ENCODE assay signal across 14 cellular contexts in the genomic region with DNA sequence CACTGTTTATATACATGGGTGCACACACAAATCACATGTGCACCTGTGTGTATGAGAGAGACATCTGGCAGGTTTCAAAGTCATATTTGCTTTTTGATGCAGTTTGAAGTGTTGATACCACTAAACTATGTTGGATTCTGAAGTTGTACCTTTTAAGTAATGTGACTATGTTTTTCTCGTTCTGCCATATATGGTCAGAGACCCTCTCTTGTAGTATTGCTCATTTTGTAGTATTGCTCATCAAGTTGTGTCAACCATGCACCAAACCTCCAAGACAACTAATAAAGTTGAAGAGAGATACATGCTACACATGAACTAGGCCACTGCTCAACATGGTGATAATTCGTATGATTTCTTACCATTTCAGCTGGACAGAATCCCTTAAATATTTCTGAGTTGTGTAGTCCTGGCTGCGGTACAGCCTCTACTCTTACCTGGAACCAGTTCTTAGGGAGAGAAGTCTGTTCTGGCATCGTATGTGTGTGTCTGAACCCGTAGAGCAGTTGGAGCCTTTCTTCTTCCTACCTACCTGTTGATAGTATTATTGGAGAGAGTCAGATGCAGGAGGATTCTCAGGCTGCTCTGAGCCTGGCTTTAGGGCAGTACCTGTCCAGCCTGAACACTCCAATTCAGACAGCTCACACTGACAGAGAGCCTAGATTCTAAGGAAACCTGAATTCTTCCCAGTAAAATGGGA.
DNase-seq lines count a peak whose midpoint lies in the region; ATAC-seq and TF ChIP-seq lines count a peak whose summit lies in the region.
"Had no signal": no experiment of that assay in that cellular context is flagged by ENCODE, and none has a peak within 500 bp of the region (broad histone marks: within the 10 kb centered on the region; RNA-seq: fewer than 3 reads in every experiment).

No MANE protein-coding gene starts in this region.

- H3K9ac ChIP-seq in IMR-90 (ENCODE audit: low read depth, low read length) (no peak overlapping the region), neural progenitor cell (no peak overlapping the region)

- WGBS in IMR-90 (ENCODE audit: extremely low coverage in 2 of 2, insufficient read length in 1 of 2), 2 experiments: no CpG with 5 or more reads among the region's 5 CpGs

- no peak overlapping the region for H2AFZ ChIP-seq in IMR-90 (replicated peaks; ENCODE audit: low read length, poor library complexity)
- H2AFZ ChIP-seq in neural progenitor cell (replicated peaks): no peak overlapping the region

- POLR2A ChIA-PET in IMR-90 (lab: Charles Lee; ENCODE audit: unreplicated experiment): no interaction called here

- peak overlapping the region; percentile 54; the same call in 1 of the 2 replicates for H3K4ac ChIP-seq in IMR-90 (ENCODE audit: low read depth, low read length)

- H3K36me3 Mint-ChIP-seq in CD4-positive, CD25-positive, alpha-beta regulatory T cell: no peaks in the 10 kb centered on the region
- H3K36me3 Mint-ChIP-seq in neural progenitor cell: no peaks in the 10 kb centered on the region

- CTCF ChIA-PET in IMR-90 (lab: Yijun Ruan, JAX): no interaction called here

- no peak overlapping the region for H2BK5ac ChIP-seq in IMR-90 (ENCODE audit: low read depth, low read length, poor library complexity, severe bottlenecking)

- TF ChIP-seq RAD21 in IMR-90 (IDR thresholded peaks at IDR 0.05; ENCODE audit: low read length): no peak

- H3K27ac ChIP-seq in CD4-positive, CD25-positive, alpha-beta regulatory T cell (ENCODE audit: insufficient read depth, low read length, poor library complexity, severe bottlenecking): peak overlapping the region; percentile 83
- H3K27ac ChIP-seq in IMR-90 (ENCODE audit: insufficient read depth, low read length) (no peak overlapping the region), coronary artery (peak overlapping the region; percentile 2 to 76), neural progenitor cell (no peak overlapping the region)

- peak overlapping the region; percentile 98 for H3K4me3 ChIP-seq in CD4-positive, CD25-positive, alpha-beta regulatory T cell (ENCODE audit: low read depth, low read length)
- H3K4me3 ChIP-seq in IMR-90 (ENCODE audit: insufficient read depth, low read depth, low read length) (no peak overlapping the region), coronary artery (peak overlapping the region; percentile 79), neural progenitor cell (no peak overlapping the region)

- H3K4me2 ChIP-seq in IMR-90 (ENCODE audit: low read depth, low read length) (peak overlapping the region; percentile 41), neural progenitor cell (no peak overlapping the region)

- peak overlapping the region; percentile 94 to 98 (median 97) for H3K4me3 Mint-ChIP-seq in CD4-positive, CD25-positive, alpha-beta regulatory T cell
- peak overlapping the region; percentile 45 for H3K4me3 Mint-ChIP-seq in neural progenitor cell

- H2BK120ac ChIP-seq in IMR-90 (ENCODE audit: low read depth, low read length): peak overlapping the region; percentile 64

- H3K56ac ChIP-seq in IMR-90 (ENCODE audit: extremely low read depth, insufficient read depth, low read length): no peak overlapping the region; the same call in 1 of the 2 replicates

- peak overlapping the region; percentile 23; the same call in 1 of the 2 replicates for H2AK5ac ChIP-seq in IMR-90 (ENCODE audit: low read depth, low read length)

- TF ChIP-seq CTCF in IMR-90 (conservative IDR thresholded peaks at IDR 0.05; ENCODE audit: low read depth, low read length) (no peak), coronary artery (IDR thresholded peaks at IDR 0.05) (no peak), neural progenitor cell (IDR thresholded peaks at IDR 0.05) (no peak), GM20000 (IDR thresholded peaks at IDR 0.05; ENCODE audit: extremely low read depth, missing control alignments) (no peak)

- H2BK15ac ChIP-seq in IMR-90 (ENCODE audit: low read depth, low read length): peak overlapping the region; percentile 32; the same call in 1 of the 3 replicates

- no peaks in the 10 kb centered on the region for H3K27me3 Mint-ChIP-seq in CD4-positive, CD25-positive, alpha-beta regulatory T cell
- no peaks in the 10 kb centered on the region for H3K27me3 Mint-ChIP-seq in neural progenitor cell (ENCODE audit: insufficient read depth, low read depth)

- no peaks in the 10 kb centered on the region for H3K9me3 Mint-ChIP-seq in CD4-positive, CD25-positive, alpha-beta regulatory T cell
- no peaks in the 10 kb centered on the region for H3K9me3 Mint-ChIP-seq in neural progenitor cell

- peaks cover 23 to 56% of the 10 kb centered on the region in 2 experiments for H3K79me1 ChIP-seq in IMR-90 (ENCODE audit: low read depth in 1 of 2, low read length in 2 of 2)

- H3K36me3 ChIP-seq in CD4-positive, CD25-positive, alpha-beta regulatory T cell (ENCODE audit: control insufficient read depth, insufficient read depth, low read length): no peaks in the 10 kb centered on the region
- H3K36me3 ChIP-seq in IMR-90 (ENCODE audit: control insufficient read depth, insufficient read depth, low read length): no peaks in the 10 kb centered on the region
- no peaks in the 10 kb centered on the region for H3K36me3 ChIP-seq in neural progenitor cell

- in situ Hi-C loops in IMR-90 (cut with MboI; ENCODE audit: low sequenced_read_pairs): no loop called here

- peak overlapping the region; percentile 6; the same call in 1 of the 2 replicates for H2BK20ac ChIP-seq in IMR-90 (ENCODE audit: low read depth, low read length)

- H4K20me1 ChIP-seq in IMR-90 (ENCODE audit: insufficient read depth, low read length) (no peaks in the 10 kb centered on the region), neural progenitor cell (ENCODE audit: low read depth) (no peaks in the 10 kb centered on the region)

- dilution Hi-C loops in IMR-90 (cut with HindIII; ENCODE audit: low sequenced_read_pairs, unreplicated experiment): no loop called here

- intact Hi-C loops in IMR-90 (cut with micrococcal nuclease): no loop called here

- no peak overlapping the region for H4K5ac ChIP-seq in IMR-90 (ENCODE audit: low read depth, low read length)

- no peak for DNase-seq in CD4-positive, CD25-positive, alpha-beta regulatory T cell
- DNase-seq in IMR-90 (no peak), coronary artery (ENCODE audit: low spot score) (no peak), neural progenitor cell (ENCODE audit: low spot score) (no peak), GM20000 (ENCODE audit: low spot score) (no peak), NCI-H2196 (lab: John Stamatoyannopoulos, UW; ENCODE audit: unreplicated experiment) (no peak), iPS-NIHi7 (ENCODE audit: extremely low spot score) (no peak), GM19238 (ENCODE audit: insufficient read length, low spot score) (no peak)
- DNase-seq: activated CD4-positive, alpha-beta T cell treated with anti-CD3 and anti-CD28 coated beads, Interleukin-2, amount 50 U/mL, for 1 hour; cerebellar nuclear complex; DMS 273 treated with DMSO at 0.1 percent for 48 hours; HCEC 1CT; NCI-H1417 treated with DMSO at 0.1 percent for 48 hours; posterior cingulate gyrus had no signal

- no peak overlapping the region for H3K18ac ChIP-seq in IMR-90 (ENCODE audit: low read depth, low read length)

- peak overlapping the region; percentile 23 for H3K23ac ChIP-seq in IMR-90 (ENCODE audit: low read depth, low read length)

- H3K27ac Mint-ChIP-seq in CD4-positive, CD25-positive, alpha-beta regulatory T cell: peak overlapping the region; percentile 58 to 96 (median 96)
- H3K27ac Mint-ChIP-seq in neural progenitor cell: no peak overlapping the region

- no peaks in the 10 kb centered on the region for H3K79me2 ChIP-seq in neural progenitor cell (ENCODE audit: low read depth)

- H3K9me1 ChIP-seq in IMR-90 (ENCODE audit: insufficient read depth, low read length): peaks cover 14% of the 10 kb centered on the region

- H3K4me1 Mint-ChIP-seq in CD4-positive, CD25-positive, alpha-beta regulatory T cell: peaks cover 51 to 78% (median 65%) of the 10 kb centered on the region in 4 donors
- peaks cover 45% of the 10 kb centered on the region for H3K4me1 Mint-ChIP-seq in neural progenitor cell

- H2AK9ac ChIP-seq in IMR-90 (replicated peaks; ENCODE audit: low read depth, low read length, poor library complexity): no peak overlapping the region

- peaks cover 56% of the 10 kb centered on the region for H3K4me1 ChIP-seq in CD4-positive, CD25-positive, alpha-beta regulatory T cell (ENCODE audit: control insufficient read depth, insufficient read depth, low read length, poor library complexity, severe bottlenecking)
- peaks cover 16% of the 10 kb centered on the region for H3K4me1 ChIP-seq in IMR-90 (ENCODE audit: control insufficient read depth, insufficient read depth, low read length)
- peaks cover 18% of the 10 kb centered on the region for H3K4me1 ChIP-seq in neural progenitor cell

- TF ChIP-seq POLR2A in IMR-90 (IDR thresholded peaks at IDR 0.05; ENCODE audit: low read depth, low read length): no peak

- no peaks in the 10 kb centered on the region for H3K9me3 ChIP-seq in CD4-positive, CD25-positive, alpha-beta regulatory T cell (ENCODE audit: control insufficient read depth in 2 of 2, low read length in 2 of 2)
- no peaks in the 10 kb centered on the region for H3K9me3 ChIP-seq in IMR-90 (ENCODE audit: control insufficient read depth, insufficient read depth, low read length)
- H3K9me3 ChIP-seq in neural progenitor cell (ENCODE audit: low read depth): no peaks in the 10 kb centered on the region

- no TSS peak for BruUV-seq in IMR-90 (replicated peaks; lab: Mats Ljungman, UMichigan)

- no peak for ATAC-seq in CD4-positive, CD25-positive, alpha-beta regulatory T cell (ENCODE audit: low read depth in 2 of 2)
- ATAC-seq in IMR-90 (ENCODE audit: low read depth): no peak

- H4K91ac ChIP-seq in IMR-90 (ENCODE audit: insufficient read depth, low read depth, low read length): peak overlapping the region; percentile 25; the same call in 1 of the 2 replicates

- H3F3A ChIP-seq in neural progenitor cell (ENCODE audit: low read depth): peaks cover 26% of the 10 kb centered on the region

- peak overlapping the region; percentile 20 for H3K14ac ChIP-seq in IMR-90 (replicated peaks; ENCODE audit: low read depth, low read length)

- H3K27me3 ChIP-seq in CD4-positive, CD25-positive, alpha-beta regulatory T cell (ENCODE audit: control insufficient read depth, insufficient read depth, low read length): no peaks in the 10 kb centered on the region
- H3K27me3 ChIP-seq in IMR-90 (ENCODE audit: control insufficient read depth, insufficient read depth, low read length) (no peaks in the 10 kb centered on the region), neural progenitor cell (peaks cover 23% of the 10 kb centered on the region)

- peak overlapping the region; percentile 12 to 48; a peak in 2 of 4 replicates for H4K8ac ChIP-seq in IMR-90 (ENCODE audit: low read depth in 2 of 2, low read length in 2 of 2)

TF ChIP-seq in IMR-90, 13 proteins besides CTCF, POLR2A, EP300 and RAD21 (continues in another document):
- TF ChIP-seq CEBPB (IDR thresholded peaks at IDR 0.05; ENCODE audit: low read depth, low read length): no peak
- no peak for TF ChIP-seq MXI1 (IDR thresholded peaks at IDR 0.05; ENCODE audit: borderline replicate concordance, low read depth, low read length)
- no peak for TF ChIP-seq NFE2L2 (IDR thresholded peaks at IDR 0.05; ENCODE audit: low read depth, low read length)
- TF ChIP-seq FOS (IDR thresholded peaks at IDR 0.05; ENCODE audit: low read depth, low read length): no peak
- no peak for TF ChIP-seq CHD1 (IDR thresholded peaks at IDR 0.05; ENCODE audit: low read depth, low read length)
- TF ChIP-seq RCOR1 (IDR thresholded peaks at IDR 0.05; ENCODE audit: insufficient replicate concordance, low read length): no peak

Comparison
In these comparisons a context has a peak if more than half of its experiments do, and no peak if none do; other contexts are left out.
1. H3K27ac ChIP-seq: peak in CD4-positive, CD25-positive, alpha-beta regulatory T cell (single experiment) and coronary artery (2 of 2); none in IMR-90 (single experiment) and neural progenitor cell (single experiment).
2. H3K4me3 ChIP-seq: peak in CD4-positive, CD25-positive, alpha-beta regulatory T cell (single experiment) and coronary artery (single experiment); none in IMR-90 (single experiment) and neural progenitor cell (single experiment).